14 cellular contexts compared by ENCODE assay signal in genomic region chr3:131730581-131730980, GRCh38.
"Had no signal": no experiment of that assay in that cellular context is flagged by ENCODE, and none has a peak within 500 bp of the region (broad histone marks: within the 10 kb centered on the region; RNA-seq: fewer than 3 reads in every experiment).

No MANE protein-coding gene starts in this region.

- H3K4me1 ChIP-seq: ascending aorta, transverse colon had no signal

- H3K9me3 ChIP-seq: ascending aorta, right atrium auricular region, transverse colon had no signal

- H3K27me3 ChIP-seq: ascending aorta, cardiac muscle cell, right atrium auricular region, transverse colon had no signal

- H3K36me3 ChIP-seq: ascending aorta, cardiac muscle cell, right atrium auricular region, transverse colon had no signal

- H3K27ac ChIP-seq: ascending aorta, cardiac muscle cell, right atrium auricular region, transverse colon had no signal

- DNase-seq: activated naive CD4-positive, alpha-beta T cell treated with anti-CD3 and anti-CD28 coated beads for 36 hours; activated naive CD8-positive, alpha-beta T cell treated with anti-CD3 and anti-CD28 coated beads, Interleukin-2, amount 50 U/mL, for 24 hours; activated T-cell treated with anti-CD3 and anti-CD28 coated beads for 4 hours; foreskin melanocyte; nucleus accumbens; small intestine; stimulated activated CD4-positive, alpha-beta T cell treated with anti-CD3 and anti-CD28 coated beads, Interleukin-4, amount 100 ng/mL, for 4 hours; stimulated activated CD8-positive, alpha-beta memory T cell treated with anti-CD3 and anti-CD28 coated beads, Interleukin-4, amount 100 ng/mL, for 48 hours; stimulated activated naive CD4-positive, alpha-beta T cell treated with Interleukin-2 at 50 U/mL for 16 hours; T-helper 9 cell; transverse colon had no signal

- H3K4me3 ChIP-seq: ascending aorta, cardiac muscle cell, right atrium auricular region, transverse colon had no signal
